8 cellular contexts compared by ENCODE assay signal in the genomic region with DNA sequence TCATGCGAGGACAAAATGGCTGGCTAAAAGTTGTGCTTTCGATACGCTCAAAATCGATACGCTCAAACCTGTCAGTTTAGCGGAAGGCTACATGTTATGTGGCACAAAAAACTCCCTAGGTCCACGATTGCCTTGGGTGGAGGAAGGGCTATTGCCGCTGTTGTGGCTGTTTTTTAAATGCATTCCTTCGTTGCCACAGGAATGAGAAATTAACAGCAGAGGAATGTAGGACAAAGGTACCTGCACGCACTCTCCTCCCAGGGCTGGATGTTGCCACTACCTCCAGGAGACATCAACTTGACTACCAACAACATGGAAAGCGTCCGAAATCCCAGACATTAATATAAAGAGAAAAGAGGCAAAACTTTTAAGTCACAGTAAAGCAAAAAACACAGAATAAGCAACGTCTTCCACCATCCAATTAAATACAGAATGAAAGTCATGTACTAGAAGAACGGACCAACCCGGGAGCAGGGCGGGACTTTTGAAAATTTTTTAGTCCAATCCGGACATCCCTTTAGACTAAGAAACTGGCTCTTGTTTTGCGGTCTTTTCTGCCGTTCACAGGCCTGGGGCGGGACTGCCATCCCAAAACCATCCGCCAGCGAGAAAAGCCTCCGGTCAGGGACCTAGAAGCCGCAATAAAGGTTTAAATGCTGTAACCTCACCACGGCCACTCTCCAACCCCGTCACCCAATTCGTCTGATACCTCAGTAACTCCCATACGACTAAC. TPM values are rescaled to one million over a fixed set of nuclear protein-coding genes. Genes with fewer than 3 reads are reported as not detected.
DNase-seq lines count a peak whose midpoint lies in the region; ATAC-seq and TF ChIP-seq lines count a peak whose summit lies in the region.

No MANE protein-coding gene starts in this region.

- no peaks in the 10 kb centered on the region for H3K36me3 ChIP-seq in CD4-positive, CD25-positive, alpha-beta regulatory T cell (ENCODE audit: control insufficient read depth, insufficient read depth, low read length)

- peak overlapping the region; percentile 96 to 99 (median 98) for H3K27ac Mint-ChIP-seq in CD4-positive, CD25-positive, alpha-beta regulatory T cell
- peak overlapping the region; percentile 99 for H3K27ac Mint-ChIP-seq in activated CD8-positive, alpha-beta T cell treated with anti-CD3 and anti-CD28 coated beads for 36 hours

- H3K4me1 Mint-ChIP-seq in CD4-positive, CD25-positive, alpha-beta regulatory T cell = peaks cover 8 to 32% (median 19%) of the 10 kb centered on the region in 4 donors
- H3K4me1 Mint-ChIP-seq in activated CD8-positive, alpha-beta T cell treated with anti-CD3 and anti-CD28 coated beads for 36 hours (ENCODE audit: low read depth) = peaks cover 17% of the 10 kb centered on the region

- peaks cover 29% of the 10 kb centered on the region for H3K4me1 ChIP-seq in CD4-positive, CD25-positive, alpha-beta regulatory T cell (ENCODE audit: control insufficient read depth, insufficient read depth, low read length, poor library complexity, severe bottlenecking)

- POLR2A ChIA-PET in activated CD8-positive, alpha-beta T cell treated with anti-CD3 and anti-CD28 coated beads for 36 hours (lab: Charles Lee) = interaction anchor here (0.6 to 26.1 kb wide), 31 partner anchors 9 to 1783 kb away, joined by 3 to 1376 read pairs (median 6); a partner anchor contains a TSS

- H3K36me3 Mint-ChIP-seq in CD4-positive, CD25-positive, alpha-beta regulatory T cell = no peaks in the 10 kb centered on the region
- peaks cover 3% of the 10 kb centered on the region for H3K36me3 Mint-ChIP-seq in activated CD8-positive, alpha-beta T cell treated with anti-CD3 and anti-CD28 coated beads for 36 hours (ENCODE audit: low read depth)

- intact Hi-C loops in activated CD8-positive, alpha-beta T cell treated with anti-CD3 and anti-CD28 coated beads for 36 hours (cut with micrococcal nuclease) = loop anchor here (1.0 kb wide), 2 partner anchors 10 to 68 kb away; a partner anchor contains a TSS

- H3K27me3 Mint-ChIP-seq in CD4-positive, CD25-positive, alpha-beta regulatory T cell = no peaks in the 10 kb centered on the region
- H3K27me3 Mint-ChIP-seq in activated CD8-positive, alpha-beta T cell treated with anti-CD3 and anti-CD28 coated beads for 36 hours = peaks cover 3% of the 10 kb centered on the region

- peak overlapping the region; percentile 92 to 99 (median 96) for H3K4me3 Mint-ChIP-seq in CD4-positive, CD25-positive, alpha-beta regulatory T cell
- peak overlapping the region; percentile 92 for H3K4me3 Mint-ChIP-seq in activated CD8-positive, alpha-beta T cell treated with anti-CD3 and anti-CD28 coated beads for 36 hours

- no peaks in the 10 kb centered on the region for H3K27me3 ChIP-seq in CD4-positive, CD25-positive, alpha-beta regulatory T cell (ENCODE audit: control insufficient read depth, insufficient read depth, low read length)

- no peak for TF ChIP-seq CTCF in activated CD8-positive, alpha-beta T cell treated with anti-CD3 and anti-CD28 coated beads for 36 hours (IDR thresholded peaks at IDR 0.05)

- CTCF ChIA-PET in activated CD8-positive, alpha-beta T cell treated with anti-CD3 and anti-CD28 coated beads for 36 hours (lab: Charles Lee) = interaction anchor here (1.0 to 26.9 kb wide), 3 partner anchors 9 to 42 kb away, joined by 4 to 841 read pairs (median 4); a partner anchor contains a TSS

- peak; percentile 62 to 64 for ATAC-seq in CD4-positive, CD25-positive, alpha-beta regulatory T cell (ENCODE audit: low read depth in 2 of 2)
- peak; percentile 40 for ATAC-seq in GM19397 (IDR thresholded peaks at IDR 0.05; ENCODE audit: unreplicated experiment)
- peak; percentile 33 for ATAC-seq in HG03558 (IDR thresholded peaks at IDR 0.05; ENCODE audit: extremely low read depth, unreplicated experiment)
- ATAC-seq in activated CD8-positive, alpha-beta T cell treated with anti-CD3 and anti-CD28 coated beads for 36 hours = peak; percentile 73

- no peaks in the 10 kb centered on the region for H3K9me3 ChIP-seq in CD4-positive, CD25-positive, alpha-beta regulatory T cell (ENCODE audit: control insufficient read depth in 2 of 2, low read length in 2 of 2)

- peak overlapping the region; percentile 94 for H3K27ac ChIP-seq in CD4-positive, CD25-positive, alpha-beta regulatory T cell (ENCODE audit: insufficient read depth, low read length, poor library complexity, severe bottlenecking)

- DNase-seq in CD4-positive, CD25-positive, alpha-beta regulatory T cell = peak; percentile 83 to 97 (median 93)
- DNase-seq in NCI-H82 (lab: John Stamatoyannopoulos, UW) (peak; percentile 97), lung microvascular endothelial cell (ENCODE audit: low read depth in 2 of 2) (peak; percentile 91 to 95)
- peak; percentile 94 for DNase-seq in activated CD8-positive, alpha-beta T cell treated with anti-CD3 and anti-CD28 coated beads for 36 hours
- DNase-seq in effector CD8-positive, alpha-beta T cell (lab: John Stamatoyannopoulos, UW) = peak; percentile 75
- peak; percentile 68 to 88 (median 74) for DNase-seq in stimulated activated CD4-positive, alpha-beta T cell treated with anti-CD3 and anti-CD28 coated beads, TNF-alpha, amount 100 ng/mL, for 48 hours (ENCODE audit: low read depth in 3 of 3)

- H3K9me3 Mint-ChIP-seq in CD4-positive, CD25-positive, alpha-beta regulatory T cell = peaks cover 0 to 1% (median 0%) of the 10 kb centered on the region in 7 donors
- no peaks in the 10 kb centered on the region for H3K9me3 Mint-ChIP-seq in activated CD8-positive, alpha-beta T cell treated with anti-CD3 and anti-CD28 coated beads for 36 hours

- H3K4me3 ChIP-seq in CD4-positive, CD25-positive, alpha-beta regulatory T cell (ENCODE audit: low read depth, low read length) = peak overlapping the region; percentile 99

RNA-seq across cellular contexts. Expression of a gene that starts 32.1 kb away (rescaled TPM):
- total RNA-seq in CD4-positive, CD25-positive, alpha-beta regulatory T cell = 2.6 TPM
- 1 to 10 TPM; 1.2 to 2.5 (median 2.4) TPM for polyA plus RNA-seq in CD4-positive, CD25-positive, alpha-beta regulatory T cell
- total RNA-seq in activated CD8-positive, alpha-beta T cell treated with anti-CD3 and anti-CD28 coated beads for 36 hours = under 1 TPM; 0.25 to 0.56 TPM
- total RNA-seq in lung microvascular endothelial cell = 1.4 and 1.7 TPM in 2 replicates

Comparison
In these comparisons a context has a peak if more than half of its experiments do, and no peak if none do; other contexts are left out.
1. Peak in every context shown above with its lines: DNase-seq, ATAC-seq, H3K4me3 ChIP-seq and H3K27ac ChIP-seq.